ENCODE assay signal across 1 cellular context in the genomic region with DNA sequence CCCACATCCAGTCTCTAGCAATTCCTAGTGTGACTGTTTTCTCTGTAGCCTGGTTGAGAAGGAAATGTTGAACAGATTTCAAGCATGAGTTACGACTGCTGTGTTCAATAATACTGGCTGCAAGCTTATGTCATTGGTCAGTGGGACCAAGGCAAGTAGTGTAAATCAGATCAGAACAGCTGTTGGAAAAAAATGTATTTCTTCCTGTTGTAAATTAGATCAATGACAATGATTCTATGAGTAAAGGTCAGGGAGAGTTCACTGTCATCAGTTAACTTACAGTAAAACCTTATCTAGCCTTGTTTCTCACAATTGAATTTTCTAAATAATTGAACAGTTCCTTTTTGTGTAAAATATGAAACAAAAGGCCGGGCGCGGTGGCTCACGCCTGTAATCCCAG.
TF ChIP-seq lines count a peak whose summit lies in the region.

No MANE protein-coding gene starts in this region.

TF ChIP-seq in SK-N-SH, 30 proteins besides CTCF, POLR2A, EP300 and RAD21 (continued from another document):
- TF ChIP-seq RCOR1 (IDR thresholded peaks at IDR 0.05; ENCODE audit: low read length) (peak; percentile 47; the same call in 1 of the 2 replicates), CHD2 (IDR thresholded peaks at IDR 0.05; ENCODE audit: low read length, partially characterized antibody) (peak; percentile 19)
